In genomic region chr1:201347498-201348210, GRCh38 we compare ENCODE assay signal across 17 cellular contexts. TPM values are rescaled to one million over a fixed set of nuclear protein-coding genes. Genes with fewer than 3 reads are reported as not detected.
DNase-seq lines count a peak whose midpoint lies in the region; ATAC-seq, FAIRE-seq and TF ChIP-seq lines count a peak whose summit lies in the region.
"Had no signal": no experiment of that assay in that cellular context is flagged by ENCODE, and none has a peak within 500 bp of the region (broad histone marks: within the 10 kb centered on the region; RNA-seq: fewer than 3 reads in every experiment).

No MANE protein-coding gene starts in this region.

- no peak for FAIRE-seq in kidney (lab: Jason Lieb, UNC)
- FAIRE-seq: A204.1, GM12892 had no signal

- no peaks in the 10 kb centered on the region for H3K4me1 ChIP-seq in kidney (ENCODE audit: control insufficient read depth in 1 of 2, insufficient read depth in 1 of 2, low read depth in 1 of 2, low read length in 2 of 2)
- no peaks in the 10 kb centered on the region for H3K4me1 ChIP-seq in aorta (ENCODE audit: control insufficient read depth in 1 of 2, insufficient read depth in 2 of 2, low read length in 2 of 2)
- H3K4me1 ChIP-seq in tibial nerve, result no peaks in the 10 kb centered on the region
- H3K4me1 ChIP-seq: Caco-2 had no signal

- H3K27ac ChIP-seq in epithelial cell of prostate (peak overlapping the region; percentile 69), kidney (ENCODE audit: low read depth in 2 of 2, low read length in 2 of 2) (no peak overlapping the region), aorta (ENCODE audit: low read depth in 1 of 2, low read length in 2 of 2) (no peak overlapping the region), tibial nerve (no peak overlapping the region)
- H3K27ac ChIP-seq: GM23248, PC-9 had no signal

- TF ChIP-seq CTCF in kidney (IDR thresholded peaks at IDR 0.05; ENCODE audit: borderline replicate concordance, extremely low read depth, insufficient read depth), result no peak
- no peak for TF ChIP-seq CTCF in tibial nerve (IDR thresholded peaks at IDR 0.05)

- H3K9me3 ChIP-seq in kidney (ENCODE audit: control insufficient read depth in 1 of 2, low read length in 2 of 2), result no peaks in the 10 kb centered on the region
- no peaks in the 10 kb centered on the region for H3K9me3 ChIP-seq in aorta (ENCODE audit: control insufficient read depth, low read length)
- H3K9me3 ChIP-seq in tibial nerve, result no peaks in the 10 kb centered on the region
- H3K9me3 ChIP-seq: Caco-2, MG63 had no signal

- 35 to 37% methylated on average over 7 of the region's 7 CpGs for WGBS in aorta, 2 donors
- 30 to 35% methylated on average over 7 of the region's 7 CpGs for WGBS in tibial nerve, 2 donors

- H3K27me3 ChIP-seq in aorta (ENCODE audit: control insufficient read depth in 1 of 2, insufficient read depth in 2 of 2, low read length in 1 of 2) (no peaks in the 10 kb centered on the region), tibial nerve (peaks cover 0 to 7% of the 10 kb centered on the region in 2 donors)
- H3K27me3 ChIP-seq: MG63 had no signal

- no peak for TF ChIP-seq EP300 in tibial nerve (IDR thresholded peaks at IDR 0.05)

- ATAC-seq in Right ventricle myocardium superior (ENCODE audit: poor library complexity), result no peak
- ATAC-seq in aorta (ENCODE audit: low FRiP score), result no peak
- no peak for ATAC-seq in GM21367 (IDR thresholded peaks at IDR 0.05; ENCODE audit: unreplicated experiment)

- H3K4me3 ChIP-seq in kidney (ENCODE audit: low read length in 2 of 2) (no peak overlapping the region), aorta (ENCODE audit: low read length in 2 of 2) (no peak overlapping the region), tibial nerve (no peak overlapping the region)
- H3K4me3 ChIP-seq: GM23248, MG63, PC-9 had no signal

- DNase-seq in cardiac septum (ENCODE audit: low spot score) (peak; percentile 31), Right ventricle myocardium superior (no peak), epithelial cell of prostate (ENCODE audit: low read depth, low spot score) (no peak), kidney (peak; percentile 12), aorta (peak; percentile 4 to 5), SW480 (ENCODE audit: low spot score) (no peak), tibial nerve (ENCODE audit: low spot score in 2 of 2) (no peak)
- DNase-seq: DMS79, GDM1, NCI-H187 had no signal

- intact Hi-C loops in cardiac septum (cut with DNase I), result loop anchor here (5.0 kb wide), 1 partner anchor 70 kb away; no protein-coding TSS in a partner anchor
- intact Hi-C loops in Right ventricle myocardium superior (cut with DNase I), result loop anchor here (2.0 to 5.0 kb wide), 2 partner anchors 61 to 90 kb away; no protein-coding TSS in a partner anchor
- intact Hi-C loops in kidney (cut with DNase I), result no loop called here
- intact Hi-C loops in aorta (cut with DNase I), result no loop called here

- no peak for TF ChIP-seq POLR2A in tibial nerve (IDR thresholded peaks at IDR 0.05)

- no peak overlapping the region for H3K9ac ChIP-seq in kidney (ENCODE audit: low read length in 2 of 2)
- H3K9ac ChIP-seq: GM23248 had no signal

- H3K36me3 ChIP-seq in kidney (ENCODE audit: control insufficient read depth in 1 of 2, insufficient read depth in 2 of 2, low read length in 2 of 2) (no peaks in the 10 kb centered on the region), aorta (ENCODE audit: control insufficient read depth in 1 of 2, insufficient read depth in 2 of 2, low read length in 1 of 2) (no peaks in the 10 kb centered on the region), tibial nerve (no peaks in the 10 kb centered on the region)
- H3K36me3 ChIP-seq: MG63 had no signal

RNA-seq across cellular contexts. Expression of gene TNNT2, which starts 29.8 kb away (rescaled TPM):
- total RNA-seq in cardiac septum (8,017 TPM), Right ventricle myocardium superior (9,128 TPM), kidney (2.1 TPM), aorta (under 1 TPM; 0.21 to 0.36 TPM), tibial nerve (100 to 1,000 TPM in 1 of 4 donors, 10 to 100 TPM in 1, 1 to 10 TPM in 2; 6.6 to 128 (median 45.7) TPM)
- polyA plus RNA-seq in kidney (ENCODE audit: insufficient read depth, low read depth, low replicate concordance) (117 TPM), aorta (10 to 100 TPM in 1 of 2 donors, 1 to 10 TPM in 1; 1.0 to 24.0 TPM)
- total RNA-seq: GM23248 had no signal
- polyA plus RNA-seq: GM23248 had no signal

RNA-seq across cellular contexts. Expression of gene LAD1, which starts 51.5 kb away (rescaled TPM):
- 12.4 TPM for total RNA-seq in cardiac septum
- 1.9 TPM for total RNA-seq in Right ventricle myocardium superior
- total RNA-seq in kidney, result 72.6 TPM
- polyA plus RNA-seq in kidney (ENCODE audit: insufficient read depth, low read depth, low replicate concordance), result 70.7 TPM
- under 1 TPM in 1 of 2 donors, not detected in 1; 0.71 TPM for total RNA-seq in aorta
- 10 to 100 TPM in 1 of 2 donors, under 1 TPM in 1; 0.82 to 33.8 TPM for polyA plus RNA-seq in aorta
- total RNA-seq in tibial nerve, result not detected
- total RNA-seq: GM23248 had no signal
- polyA plus RNA-seq: GM23248 had no signal

Comparison
In these comparisons a context has a peak if more than half of its experiments do, and no peak if none do; other contexts are left out.
1. DNase-seq: peak in cardiac septum (single experiment), kidney (single experiment) and aorta (2 of 2); none in Right ventricle myocardium superior (single experiment), epithelial cell of prostate (single experiment), SW480 (single experiment) and tibial nerve (0 of 2).
2. RNA of gene TNNT2, which starts 29.8 kb away (total RNA-seq): 9,128 TPM in Right ventricle myocardium superior (single experiment) and 8,017 TPM in cardiac septum (single experiment); 6.6 to 128 TPM in tibial nerve, 2.1 TPM in kidney (single experiment) and 0.21 to 0.36 TPM in aorta; every median in the first group is over 10 times any median in the second.
3. intact Hi-C loops: an anchor here in cardiac septum (5.0 kb wide) and Right ventricle myocardium superior (2.0 to 5.0 kb wide); none called in kidney and aorta.